9 cellular contexts compared by ENCODE assay signal in genomic region chr10:124539935-124540641, GRCh38.
A peak's percentile ranks its signal among the peaks of the same experiment; 100 is the strongest.
DNase-seq lines count a peak whose midpoint lies in the region; ATAC-seq and TF ChIP-seq lines count a peak whose summit lies in the region.
"Had no signal": no experiment of that assay in that cellular context is flagged by ENCODE, and none has a peak within 500 bp of the region (broad histone marks: within the 10 kb centered on the region; RNA-seq: fewer than 3 reads in every experiment).

No MANE protein-coding gene starts in this region.

- H3K4me1 ChIP-seq in adrenal gland (replicated peaks in 1 of 2) = peaks cover 0 to 16% of the 10 kb centered on the region in 2 donors

- no peaks in the 10 kb centered on the region for H3K27me3 Mint-ChIP-seq in T-cell
- H3K27me3 Mint-ChIP-seq: activated naive CD8-positive, alpha-beta T cell had no signal

- no peak for DNase-seq in GM12864 (ENCODE audit: low read depth)
- peak; percentile 27 to 79 (median 63) for DNase-seq in T-cell
- DNase-seq in adrenal gland = peak in 6 of 7 donors; percentile 58 to 79 (median 60)
- DNase-seq in hypothalamus (lab: John Stamatoyannopoulos, UW) = peak in 31 of 51 donors; percentile 11 to 77 (median 43)
- peak; percentile 15 to 60 for DNase-seq in stimulated activated CD4-positive, alpha-beta T cell treated with anti-CD3 and anti-CD28 coated beads, Interleukin-15, amount 100 ng/mL, for 48 hours (ENCODE audit: low read depth in 2 of 2)
- no peak for DNase-seq in GOT3 (lab: John Stamatoyannopoulos, UW)

- H3K4me3 Mint-ChIP-seq in T-cell = no peak overlapping the region
- H3K4me3 Mint-ChIP-seq: activated naive CD8-positive, alpha-beta T cell had no signal

- H3K27ac ChIP-seq in adrenal gland = no peak overlapping the region

- TF ChIP-seq POLR2A in adrenal gland (IDR thresholded peaks at IDR 0.05) = no peak

- peaks cover 4 to 15% (median 11%) of the 10 kb centered on the region in 3 donors for H3K4me1 Mint-ChIP-seq in T-cell

- 57 to 78% (median 66%) methylated on average over 12 to 26 of the region's 26 CpGs for WGBS in adrenal gland, 4 donors

- no peaks in the 10 kb centered on the region for H3K9me3 Mint-ChIP-seq in T-cell

- no peak overlapping the region for H3K27ac Mint-ChIP-seq in T-cell
- H3K27ac Mint-ChIP-seq: activated naive CD8-positive, alpha-beta T cell had no signal

- no peaks in the 10 kb centered on the region for H3K9me3 ChIP-seq in adrenal gland (replicated peaks in 1 of 3)

- intact Hi-C loops in adrenal gland (cut with DNase I) = loop anchor here in 1 of 2 donors (5.0 to 10.0 kb wide), 2 partner anchors 85 to 202 kb away; partner anchors contain the start of gene FAM53B

- CTCF ChIA-PET in T-cell (lab: Charles Lee) = interaction anchor here (0.6 to 9.0 kb wide), 8 partner anchors 7 to 366 kb away, joined by 3 to 87 read pairs (median 6); no protein-coding TSS in a partner anchor

- ATAC-seq in HG02763 (IDR thresholded peaks at IDR 0.05; ENCODE audit: unreplicated experiment) = peak; percentile 55
- peak; percentile 75 to 93 (median 86) for ATAC-seq in T-cell (replicated peaks in 1 of 4)
- ATAC-seq in HG03378 (IDR thresholded peaks at IDR 0.05; ENCODE audit: unreplicated experiment) = no peak

- H3K36me3 ChIP-seq in adrenal gland (replicated peaks in 1 of 2) = no peaks in the 10 kb centered on the region

- no peaks in the 10 kb centered on the region for H3K27me3 ChIP-seq in adrenal gland

- POLR2A ChIA-PET in T-cell (lab: Charles Lee) = no interaction called here

- H3K4me3 ChIP-seq in GM12864 (ENCODE audit: low read depth, low read length) (no peak overlapping the region), adrenal gland (no peak overlapping the region)

- TF ChIP-seq CTCF in GM12864 (IDR thresholded peaks at IDR 0.05; ENCODE audit: low read depth, low read length, missing control alignments) = peak; percentile 82
- peak; percentile 36 to 80 (median 66) for TF ChIP-seq CTCF in adrenal gland (IDR thresholded peaks at IDR 0.05)

- H3K36me3 Mint-ChIP-seq in T-cell = no peaks in the 10 kb centered on the region
- H3K36me3 Mint-ChIP-seq: activated naive CD8-positive, alpha-beta T cell had no signal

Comparison
In these comparisons a context has a peak if more than half of its experiments do, and no peak if none do; other contexts are left out.
1. DNase-seq: peak in T-cell (34 of 34), adrenal gland (6 of 7), hypothalamus (31 of 51) and stimulated activated CD4-positive, alpha-beta T cell treated with anti-CD3 and anti-CD28 coated beads, Interleukin-15, amount 100 ng/mL, for 48 hours (2 of 2); none in GM12864 (single experiment) and GOT3 (single experiment).